Comparison of ENCODE assay signal across 8 cellular contexts in genomic region chr4:112231779-112232713, GRCh38. TPM values are rescaled to one million over a fixed set of nuclear protein-coding genes. Genes with fewer than 3 reads are reported as not detected.
DNase-seq lines count a peak whose midpoint lies in the region; ATAC-seq and TF ChIP-seq lines count a peak whose summit lies in the region.

TSS of gene AP1AR (plus strand) at chr4:112231787. CDS start at chr4:112232092, 305 bp downstream.

- TF ChIP-seq CTCF in GM13976 (IDR thresholded peaks at IDR 0.05; ENCODE audit: borderline replicate concordance, control extremely low read depth, extremely low read depth, insufficient read depth, missing control alignments) (peak; percentile 14), right atrium auricular region (IDR thresholded peaks at IDR 0.05) (peak in 1 of 2 donors; percentile 46), vagina (IDR thresholded peaks at IDR 0.05) (no peak)

- TF ChIP-seq POLR2A in vagina (IDR thresholded peaks at IDR 0.05) = peak in 1 of 2 donors; percentile 69

- H3K9ac ChIP-seq in rectal smooth muscle tissue (ENCODE audit: low read length) = peak within 1 kb of the TSS; percentile 96

- H3K9me3 ChIP-seq in right atrium auricular region (no peaks in the 10 kb centered on the region), vagina (no peaks in the 10 kb centered on the region)

- peak within 1 kb of the TSS; percentile 90 to 93 for H3K4me3 ChIP-seq in right atrium auricular region
- H3K4me3 ChIP-seq in rectal smooth muscle tissue (ENCODE audit: low read length) = peak within 1 kb of the TSS; percentile 86
- H3K4me3 ChIP-seq in vagina = peak within 1 kb of the TSS; percentile 93 to 98

- H3K27me3 ChIP-seq in right atrium auricular region (no peaks in the 10 kb centered on the region), rectal smooth muscle tissue (ENCODE audit: control insufficient read depth, insufficient read depth, low read length) (no peaks in the 10 kb centered on the region), vagina (no peaks in the 10 kb centered on the region)

- H3K4me1 ChIP-seq in right atrium auricular region = peaks cover 0 to 18% of the 10 kb centered on the region in 2 donors
- H3K4me1 ChIP-seq in rectal smooth muscle tissue (ENCODE audit: control insufficient read depth, insufficient read depth, low read length) = peaks cover 5% of the 10 kb centered on the region
- peaks cover 24% of the 10 kb centered on the region for H3K4me1 ChIP-seq in vagina

- DNase-seq in GM13976 (ENCODE audit: low spot score) = peak; percentile 91
- peak; percentile 63 for DNase-seq in NCI-H1105 treated with DMSO at 0.1 percent for 48 hours (lab: John Stamatoyannopoulos, UW)
- peak; percentile 63 to 82 (median 71) for DNase-seq in T-helper 2 cell
- peak; percentile 80 for DNase-seq in right atrium auricular region (ENCODE audit: low spot score)
- DNase-seq in vagina (ENCODE audit: extremely low spot score in 2 of 2) = peak in 1 of 2 donors; percentile 93

- peak; percentile 66 for ATAC-seq in HG02678 (IDR thresholded peaks at IDR 0.05; ENCODE audit: unreplicated experiment)

- in situ Hi-C loops in GM13976 (cut with MboI; ENCODE audit: low sequenced_read_pairs, unreplicated experiment) = no loop called here

- intact Hi-C loops in vagina (cut with DNase I) = loop anchor here (1.0 to 10.0 kb wide), 2 partner anchors 53 to 132 kb away; partner anchors contain the start of gene TIFA

- no peaks in the 10 kb centered on the region for H3K36me3 ChIP-seq in right atrium auricular region
- H3K36me3 ChIP-seq in rectal smooth muscle tissue (ENCODE audit: control insufficient read depth, insufficient read depth, low read length) = no peaks in the 10 kb centered on the region
- no peaks in the 10 kb centered on the region for H3K36me3 ChIP-seq in vagina

- peak within 1 kb of the TSS; percentile 94 for H3K27ac ChIP-seq in angular gyrus (ENCODE audit: low read depth, low read length)
- H3K27ac ChIP-seq in right atrium auricular region = peak within 1 kb of the TSS; percentile 96 to 99
- H3K27ac ChIP-seq in rectal smooth muscle tissue (ENCODE audit: low read depth, low read length) = peak within 1 kb of the TSS; percentile 96
- peak within 1 kb of the TSS; percentile 98 for H3K27ac ChIP-seq in vagina

RNA-seq across cellular contexts. Expression of gene AP1AR, which starts in this region (rescaled TPM):
- 10 to 100 TPM in 1 of 2 donors, 1 to 10 TPM in 1; 6.6 to 10.2 TPM for total RNA-seq in right atrium auricular region
- 28.2 TPM for total RNA-seq in vagina
